ENCODE assay signal across 28 cellular contexts in the genomic region with DNA sequence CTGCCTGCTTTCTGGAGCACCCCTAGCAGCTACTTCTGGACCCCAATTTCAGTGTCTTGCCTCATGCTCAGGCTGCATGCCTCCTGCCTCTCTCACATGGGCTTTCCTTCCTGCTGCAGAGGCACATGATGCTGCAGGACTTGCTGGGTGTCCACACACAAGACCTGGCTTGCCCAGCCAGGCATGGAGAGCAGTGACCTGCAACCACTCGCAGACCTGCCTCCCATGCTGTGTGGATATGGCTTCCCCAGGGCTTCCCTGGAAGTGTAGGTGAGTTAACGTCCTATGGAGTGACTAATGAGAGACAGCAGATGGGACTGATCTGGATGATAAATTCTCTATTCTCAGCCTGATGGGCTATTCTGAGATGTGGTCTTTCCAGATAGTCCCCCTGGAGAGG. TPM values are rescaled to one million over a fixed set of nuclear protein-coding genes. Genes with fewer than 3 reads are reported as not detected.
"Had no signal": no experiment of that assay in that cellular context is flagged by ENCODE, and none has a peak within 500 bp of the region (broad histone marks: within the 10 kb centered on the region; RNA-seq: fewer than 3 reads in every experiment).

No MANE protein-coding gene starts in this region.

- H3K9me3 Mint-ChIP-seq: activated naive CD8-positive, alpha-beta T cell treated with anti-CD3 and anti-CD28 coated beads for 36 hours; endodermal cell; nephron; stimulated activated naive CD8-positive, alpha-beta T cell treated with anti-CD3 and anti-CD28 coated beads, Interleukin-15, Interleukin-2, amounts not matched to agents 100 ng/mL and 50 ng/mL, for 24 hours had no signal

- H3K27ac Mint-ChIP-seq: activated naive CD8-positive, alpha-beta T cell treated with anti-CD3 and anti-CD28 coated beads for 36 hours; endodermal cell; nephron; stimulated activated naive CD8-positive, alpha-beta T cell treated with anti-CD3 and anti-CD28 coated beads, Interleukin-15, Interleukin-2, amounts not matched to agents 100 ng/mL and 50 ng/mL, for 24 hours had no signal

- H3K4me1 ChIP-seq: pancreas, psoas muscle, tibial artery had no signal

- H3K4me3 Mint-ChIP-seq: activated naive CD8-positive, alpha-beta T cell treated with anti-CD3 and anti-CD28 coated beads for 36 hours; endodermal cell; nephron; stimulated activated naive CD8-positive, alpha-beta T cell treated with anti-CD3 and anti-CD28 coated beads, Interleukin-15, Interleukin-2, amounts not matched to agents 100 ng/mL and 50 ng/mL, for 24 hours had no signal

- H3K36me3 Mint-ChIP-seq: activated naive CD8-positive, alpha-beta T cell treated with anti-CD3 and anti-CD28 coated beads for 36 hours had no signal

- H3K4me3 ChIP-seq: pancreas, psoas muscle, tibial artery had no signal

- H3K27ac ChIP-seq: neutrophil, pancreas, psoas muscle, tibial artery had no signal

- H3K36me3 ChIP-seq: neutrophil, pancreas, tibial artery had no signal

- DNase-seq: activated CD4-positive, alpha-beta T cell treated with anti-CD3 and anti-CD28 coated beads for 1 hour; activated CD4-positive, alpha-beta T cell treated with anti-CD3 and anti-CD28 coated beads, Interleukin-2, amount 50 U/mL, for 4 hours; activated CD8-positive, alpha-beta memory T cell treated with anti-CD3 and anti-CD28 coated beads for 24 hours; activated CD8-positive, alpha-beta memory T cell treated with anti-CD3 and anti-CD28 coated beads, Interleukin-2, amount 50 U/mL, for 48 hours; activated naive CD4-positive, alpha-beta T cell treated with Interleukin-2 at 50 U/mL for 16 hours; activated naive CD8-positive, alpha-beta T cell treated with anti-CD3 and anti-CD28 coated beads for 36 hours; activated T-cell treated with anti-CD3 and anti-CD28 coated beads, Interleukin-2, amount 50 U/mL, for 48 hours; amniotic stem cell; cortex of kidney; endodermal cell; erythroblast; kidney; left ventricle myocardium superior; midbrain; pancreas; psoas muscle; right cardiac atrium; stimulated activated CD4-positive, alpha-beta T cell treated with anti-CD3 and anti-CD28 coated beads, Interleukin-4, amount 100 ng/mL, for 24 hours; substantia nigra; T-helper 9 cell; tibial artery had no signal

- ATAC-seq: left ventricle myocardium superior, pancreas, psoas muscle, right cardiac atrium had no signal

- H3K27me3 ChIP-seq: pancreas, tibial artery had no signal

- H3K9me3 ChIP-seq: neutrophil, pancreas, psoas muscle, tibial artery had no signal

RNA-seq across cellular contexts. Expression of a gene that starts 53.2 kb away (rescaled TPM):
- total RNA-seq: activated naive CD8-positive, alpha-beta T cell treated with anti-CD3 and anti-CD28 coated beads for 36 hours; fibroblast of lung; glomerular endothelial cell; left ventricle myocardium superior; right cardiac atrium; T-helper 1 cell treated with Interleukin-12 subunit alpha and Interleukin-12 subunit beta and Interleukin-4 antibody, amounts not matched to agents 30 ng/mL and 1 ng/mL, for 36 hours; urinary bladder had no signal
- polyA plus RNA-seq: fibroblast of lung, right cardiac atrium had no signal
